ENCODE assay signal across 8 cellular contexts in the genomic region with DNA sequence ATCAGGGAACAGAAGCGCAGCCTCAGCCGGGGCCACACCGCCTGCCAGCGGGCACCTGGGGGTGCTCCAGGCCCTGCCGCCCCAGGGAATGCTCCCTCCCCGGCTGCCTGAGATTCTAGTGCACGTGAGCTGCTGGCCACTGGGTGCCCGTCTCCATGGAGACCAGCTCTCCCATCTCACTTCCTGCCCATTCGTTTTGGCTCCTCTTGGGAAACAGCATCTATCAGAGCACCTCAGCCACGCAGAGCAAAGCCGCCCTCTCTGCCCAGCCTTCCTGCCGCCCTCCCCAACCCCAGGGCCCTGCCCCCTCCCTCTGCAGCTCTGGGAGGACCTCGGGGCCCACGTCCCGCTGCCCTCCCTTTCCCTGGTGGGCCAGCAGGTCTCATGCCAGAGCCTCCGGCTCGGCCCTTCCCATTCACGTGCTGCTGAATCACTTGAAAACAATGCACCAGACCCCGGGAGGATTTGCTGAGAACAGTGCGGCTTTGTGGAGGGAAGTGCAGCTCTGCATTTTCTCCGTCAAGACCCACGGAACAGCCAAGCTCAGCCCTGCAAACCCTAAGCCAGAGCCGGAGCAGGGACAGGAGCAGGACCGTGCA. TPM values are rescaled to one million over a fixed set of nuclear protein-coding genes. Genes with fewer than 3 reads are reported as not detected.
A peak's percentile ranks its signal among the peaks of the same experiment; 100 is the strongest.
DNase-seq lines count a peak whose midpoint lies in the region; ATAC-seq and TF ChIP-seq lines count a peak whose summit lies in the region.

No MANE protein-coding gene starts in this region.

- no peaks in the 10 kb centered on the region for H3K27me3 ChIP-seq in heart right ventricle

- H3K4me1 Mint-ChIP-seq in Calu3 (ENCODE audit: low read depth, unreplicated experiment) (peaks cover 29% of the 10 kb centered on the region), osteocyte (ENCODE audit: unreplicated experiment) (peaks cover 86% of the 10 kb centered on the region)
- H3K4me1 Mint-ChIP-seq in activated naive CD4-positive, alpha-beta T cell treated with anti-CD3 and anti-CD28 coated beads for 36 hours (ENCODE audit: low read depth) = peaks cover 21% of the 10 kb centered on the region

- no peaks in the 10 kb centered on the region for H3K9me3 ChIP-seq in heart right ventricle

- 0 to 3% methylated on average over 21 to 24 of the region's 24 CpGs for WGBS in heart right ventricle, 2 donors

- intact Hi-C loops in Calu3 (cut with micrococcal nuclease; ENCODE audit: unreplicated experiment) (loop anchor here (1.0 to 5.0 kb wide), 2 partner anchors 21 to 39 kb away; no protein-coding TSS in a partner anchor), heart right ventricle (cut with DNase I) (loop anchor here in 5 of 10 donors (5.0 kb wide), 3 partner anchors 39 to 49 kb away; a partner anchor contains a TSS)
- intact Hi-C loops in activated naive CD4-positive, alpha-beta T cell treated with anti-CD3 and anti-CD28 coated beads for 36 hours (cut with micrococcal nuclease) = no loop called here

- H3K27ac Mint-ChIP-seq in Calu3 (ENCODE audit: unreplicated experiment) (peak overlapping the region; percentile 92), osteocyte (ENCODE audit: unreplicated experiment) (peak overlapping the region; percentile 99)
- H3K27ac Mint-ChIP-seq in activated naive CD4-positive, alpha-beta T cell treated with anti-CD3 and anti-CD28 coated beads for 36 hours = no peak overlapping the region

- CTCF ChIA-PET in Calu3 (lab: Charles Lee) = interaction anchor here (0.5 to 1.9 kb wide), 8 partner anchors 14 to 685 kb away, joined by 3 to 4 read pairs (median 3); a partner anchor contains a TSS
- CTCF ChIA-PET in activated naive CD4-positive, alpha-beta T cell treated with anti-CD3 and anti-CD28 coated beads for 36 hours (lab: Charles Lee) = no interaction called here

- H3K4me3 Mint-ChIP-seq in Calu3 (ENCODE audit: low read depth, unreplicated experiment) (peak overlapping the region; percentile 58), osteocyte (ENCODE audit: unreplicated experiment) (peak overlapping the region; percentile 71)
- no peak overlapping the region for H3K4me3 Mint-ChIP-seq in activated naive CD4-positive, alpha-beta T cell treated with anti-CD3 and anti-CD28 coated beads for 36 hours

- peak overlapping the region; percentile 91 to 98 (median 96) for H3K27ac ChIP-seq in heart right ventricle

- peaks cover 29 to 84% (median 71%) of the 10 kb centered on the region in 9 donors for H3K4me1 ChIP-seq in heart right ventricle

- DNase-seq in Calu3 (peak; percentile 83), NCI-H146 treated with DMSO at 0.1 percent for 48 hours (lab: John Stamatoyannopoulos, UW; ENCODE audit: unreplicated experiment) (peak; percentile 66), amniotic stem cell (lab: John Stamatoyannopoulos, UW) (peak; percentile 90), heart right ventricle (peak; percentile 77 to 85), osteocyte (ENCODE audit: extremely low spot score, unreplicated experiment) (peak; percentile 97)
- DNase-seq in activated naive CD4-positive, alpha-beta T cell treated with anti-CD3 and anti-CD28 coated beads for 36 hours = no peak

- peak; percentile 59 to 77 (median 67) for ATAC-seq in heart right ventricle
- no peak for ATAC-seq in HG03196 (IDR thresholded peaks at IDR 0.05; ENCODE audit: unreplicated experiment)
- ATAC-seq in GM21717 (IDR thresholded peaks at IDR 0.05; ENCODE audit: unreplicated experiment) = no peak

- TF ChIP-seq CTCF in Calu3 (IDR thresholded peaks at IDR 0.05; ENCODE audit: unreplicated experiment) = no peak
- TF ChIP-seq CTCF in heart right ventricle (IDR thresholded peaks at IDR 0.05) = no peak
- no peak for TF ChIP-seq CTCF in osteocyte (IDR thresholded peaks at IDR 0.05)

- H3K36me3 Mint-ChIP-seq in Calu3 (ENCODE audit: insufficient read depth, unreplicated experiment) (peaks cover 59% of the 10 kb centered on the region), osteocyte (ENCODE audit: unreplicated experiment) (peaks cover 1% of the 10 kb centered on the region)
- no peaks in the 10 kb centered on the region for H3K36me3 Mint-ChIP-seq in activated naive CD4-positive, alpha-beta T cell treated with anti-CD3 and anti-CD28 coated beads for 36 hours (ENCODE audit: low read depth)

- H3K4me3 ChIP-seq in heart right ventricle = peak overlapping the region in 9 of 10 donors; percentile 14 to 44 (median 36)

- H3K27me3 Mint-ChIP-seq in Calu3 (ENCODE audit: unreplicated experiment) (no peaks in the 10 kb centered on the region), osteocyte (ENCODE audit: unreplicated experiment) (no peaks in the 10 kb centered on the region)
- H3K27me3 Mint-ChIP-seq in activated naive CD4-positive, alpha-beta T cell treated with anti-CD3 and anti-CD28 coated beads for 36 hours (ENCODE audit: low read depth) = no peaks in the 10 kb centered on the region

- H3K9me3 Mint-ChIP-seq in Calu3 (ENCODE audit: low read depth, unreplicated experiment) = no peaks in the 10 kb centered on the region
- no peaks in the 10 kb centered on the region for H3K9me3 Mint-ChIP-seq in osteocyte (ENCODE audit: unreplicated experiment)
- no peaks in the 10 kb centered on the region for H3K9me3 Mint-ChIP-seq in activated naive CD4-positive, alpha-beta T cell treated with anti-CD3 and anti-CD28 coated beads for 36 hours

- no TSS peak for BruUV-seq in Calu3 (replicated peaks; lab: Mats Ljungman, UMichigan)

- peaks cover 0 to 5% (median 0%) of the 10 kb centered on the region in 9 donors for H3K36me3 ChIP-seq in heart right ventricle

RNA-seq across cellular contexts. Expression of a gene that starts 19.4 kb away (rescaled TPM):
- total RNA-seq in Calu3 (2022) = 4.6 and 6.0 TPM in 2 replicates
- total RNA-seq in heart right ventricle = 1 to 10 TPM in 2 of 10 donors, under 1 TPM in 8; 0.22 to 1.3 (median 0.82) TPM
- 1 to 10 TPM in 1 of 2 donors, under 1 TPM in 1; 0.04 to 2.6 TPM for polyA plus RNA-seq in heart right ventricle
- 7.3 and 9.2 TPM in 2 replicates for total RNA-seq in osteocyte
- not detected for total RNA-seq in activated naive CD4-positive, alpha-beta T cell treated with anti-CD3 and anti-CD28 coated beads for 36 hours

RNA-seq across cellular contexts. Expression of a gene that starts 41.6 kb away (rescaled TPM):
- 246 and 262 TPM in 2 replicates for total RNA-seq in Calu3 (2022)
- 100 to 1,000 TPM in 4 of 10 donors, 10 to 100 TPM in 6; 77.5 to 118 (median 99.3) TPM for total RNA-seq in heart right ventricle
- 10 to 100 TPM; 32.4 to 44.1 TPM for polyA plus RNA-seq in heart right ventricle
- total RNA-seq in osteocyte = 1,096 and 1,211 TPM in 2 replicates
- under 1 TPM; 0.35 to 0.43 TPM for total RNA-seq in activated naive CD4-positive, alpha-beta T cell treated with anti-CD3 and anti-CD28 coated beads for 36 hours

RNA-seq across cellular contexts. Expression of a gene that starts 43.0 kb away (rescaled TPM):
- total RNA-seq in Calu3 (2022) (79.5 and 84.3 TPM in 2 replicates), heart right ventricle (10 to 100 TPM; 20.1 to 28.8 (median 24.9) TPM), osteocyte (56.2 and 66.7 TPM in 2 replicates)
- polyA plus RNA-seq in heart right ventricle = 10 to 100 TPM; 10.0 to 15.4 TPM
- 10 to 100 TPM; 65.3 to 68.7 TPM for total RNA-seq in activated naive CD4-positive, alpha-beta T cell treated with anti-CD3 and anti-CD28 coated beads for 36 hours

Comparison
In these comparisons a context has a peak if more than half of its experiments do, and no peak if none do; other contexts are left out.
1. ATAC-seq: peak in heart right ventricle (8 of 8); none in HG03196 (single experiment) and GM21717 (single experiment).
2. RNA of a gene that starts 41.6 kb away (total RNA-seq): 1,096 to 1,211 TPM in osteocyte, 246 to 262 TPM in Calu3 and 77.5 to 118 TPM in heart right ventricle; 0.35 to 0.43 TPM in activated naive CD4-positive, alpha-beta T cell treated with anti-CD3 and anti-CD28 coated beads for 36 hours; every median in the first group is over 10 times any median in the second.